9 cellular contexts compared by ENCODE assay signal in the genomic region with DNA sequence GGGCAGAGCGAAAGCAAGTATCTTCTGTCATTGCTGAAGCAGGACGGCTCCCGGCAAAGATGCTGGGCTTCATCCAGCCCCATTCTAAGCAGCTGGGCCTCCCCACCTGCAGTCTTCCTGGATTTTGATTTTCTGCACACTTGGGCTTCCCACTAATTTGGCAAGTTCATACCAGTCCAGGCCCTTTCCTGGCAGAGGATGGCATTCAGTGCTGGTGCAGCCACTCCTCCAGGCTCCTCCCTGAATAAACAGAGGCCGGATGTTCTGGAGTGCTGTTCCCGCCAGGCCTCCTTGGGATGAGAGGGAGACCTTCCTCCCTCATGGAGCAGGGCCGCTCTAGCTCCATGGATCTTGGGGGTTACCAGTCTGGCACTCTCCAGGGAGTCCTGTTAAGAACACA. TPM values are rescaled to one million over a fixed set of nuclear protein-coding genes. Genes with fewer than 3 reads are reported as not detected.
DNase-seq lines count a peak whose midpoint lies in the region; ATAC-seq and TF ChIP-seq lines count a peak whose summit lies in the region.
"Had no signal": no experiment of that assay in that cellular context is flagged by ENCODE, and none has a peak within 500 bp of the region (broad histone marks: within the 10 kb centered on the region; RNA-seq: fewer than 3 reads in every experiment).

No MANE protein-coding gene starts in this region.

- H2BK5ac ChIP-seq in mesendoderm (ENCODE audit: low read length): no peak overlapping the region

- H3K4me2 ChIP-seq in mesendoderm (ENCODE audit: low read length): no peak overlapping the region

- no peak for TF ChIP-seq CTCF in astrocyte of the cerebellum (IDR thresholded peaks at IDR 0.05; ENCODE audit: low read depth, low read length, missing control alignments)

- no peaks in the 10 kb centered on the region for H3K36me3 ChIP-seq in mesendoderm (ENCODE audit: control insufficient read depth, insufficient read depth, low read length)

- no peak overlapping the region for H3K4ac ChIP-seq in mesendoderm (ENCODE audit: low read depth, low read length)

- no peak overlapping the region for H4K8ac ChIP-seq in mesendoderm (ENCODE audit: low read depth, low read length)

- no peak overlapping the region for H2BK15ac ChIP-seq in mesendoderm (replicated peaks; ENCODE audit: low read depth)

- no peak for DNase-seq in stimulated activated naive CD8-positive, alpha-beta T cell treated with anti-CD3 and anti-CD28 coated beads, Interleukin-15, Interleukin-2, amounts not matched to agents 100 U/mL and 50 U/mL, for 24 hours
- DNase-seq in astrocyte of the cerebellum (ENCODE audit: low read depth): no peak
- peak; percentile 75 for DNase-seq in mesendoderm
- DNase-seq in NCI-H187 (lab: John Stamatoyannopoulos, UW): no peak
- DNase-seq in activated CD4-positive, alpha-beta T cell treated with anti-CD3 and anti-CD28 coated beads for 1 hour: no peak
- no peak for DNase-seq in stimulated activated naive CD4-positive, alpha-beta T cell (lab: John Stamatoyannopoulos, UW)
- DNase-seq in stimulated activated CD4-positive, alpha-beta T cell treated with anti-CD3 and anti-CD28 coated beads, Interleukin-12 subunit alpha, Interleukin-12 subunit beta, amount 100 ng/mL, for 4 hours: no peak
- DNase-seq: activated effector memory CD4-positive, alpha-beta T cell treated with anti-CD3 and anti-CD28 coated beads, Interleukin-2, amount 50 U/mL, for 16 hours had no signal

- in situ Hi-C loops in astrocyte of the cerebellum (cut with HindIII; ENCODE audit: low sequenced_read_pairs): no loop called here

- H3K79me1 ChIP-seq in mesendoderm (ENCODE audit: low read length): peaks cover 21% of the 10 kb centered on the region

- H3K23ac ChIP-seq in mesendoderm (ENCODE audit: low read length): no peak overlapping the region

- no peak overlapping the region for H2AK5ac ChIP-seq in mesendoderm (ENCODE audit: low read length)

- H3K9me3 Mint-ChIP-seq in stimulated activated naive CD8-positive, alpha-beta T cell treated with anti-CD3 and anti-CD28 coated beads, Interleukin-15, Interleukin-2, amounts not matched to agents 100 ng/mL and 50 ng/mL, for 24 hours: no peaks in the 10 kb centered on the region

- no peak overlapping the region for H3K9ac ChIP-seq in mesendoderm (ENCODE audit: low read length)

- peaks cover 66% of the 10 kb centered on the region for H3K4me1 Mint-ChIP-seq in stimulated activated naive CD8-positive, alpha-beta T cell treated with anti-CD3 and anti-CD28 coated beads, Interleukin-15, Interleukin-2, amounts not matched to agents 100 ng/mL and 50 ng/mL, for 24 hours (ENCODE audit: low read depth)

- H3K18ac ChIP-seq in mesendoderm (ENCODE audit: low read length): no peak overlapping the region

- H2BK120ac ChIP-seq in mesendoderm (ENCODE audit: low read depth, low read length): no peak overlapping the region

- peaks cover 38% of the 10 kb centered on the region for H3K79me2 ChIP-seq in mesendoderm (ENCODE audit: control insufficient read depth, insufficient read depth, low read length)

- H3K4me1 ChIP-seq in mesendoderm (ENCODE audit: control insufficient read depth, low read depth, low read length): peaks cover 19% of the 10 kb centered on the region

- H3K4me3 ChIP-seq in astrocyte of the cerebellum (ENCODE audit: low read depth, low read length) (peak overlapping the region; percentile 86), mesendoderm (ENCODE audit: low read length) (no peak overlapping the region)

- no peak for ATAC-seq in stimulated activated naive CD8-positive, alpha-beta T cell treated with anti-CD3 and anti-CD28 coated beads, Interleukin-15, Interleukin-2, amounts not matched to agents 100 U/mL and 50 U/mL, for 24 hours

- H3K27me3 ChIP-seq in mesendoderm (ENCODE audit: insufficient read depth, low read length, poor library complexity): no peaks in the 10 kb centered on the region

- H3K27ac ChIP-seq in mesendoderm (ENCODE audit: low read depth, low read length): no peak overlapping the region

- peak overlapping the region; percentile 84 for H3K4me3 Mint-ChIP-seq in stimulated activated naive CD8-positive, alpha-beta T cell treated with anti-CD3 and anti-CD28 coated beads, Interleukin-15, Interleukin-2, amounts not matched to agents 100 ng/mL and 50 ng/mL, for 24 hours

- no peak overlapping the region for H4K5ac ChIP-seq in mesendoderm (ENCODE audit: low read length)

- H3K36me3 Mint-ChIP-seq in stimulated activated naive CD8-positive, alpha-beta T cell treated with anti-CD3 and anti-CD28 coated beads, Interleukin-15, Interleukin-2, amounts not matched to agents 100 ng/mL and 50 ng/mL, for 24 hours (ENCODE audit: low read depth): peaks cover 17% of the 10 kb centered on the region

- no peak overlapping the region for H3K56ac ChIP-seq in mesendoderm (ENCODE audit: low read length)

- no CpG with 5 or more reads among the region's 6 CpGs for WGBS in mesendoderm (ENCODE audit: extremely low coverage, insufficient coverage, low lambda C conversion rate)

- H3K27ac Mint-ChIP-seq in stimulated activated naive CD8-positive, alpha-beta T cell treated with anti-CD3 and anti-CD28 coated beads, Interleukin-15, Interleukin-2, amounts not matched to agents 100 ng/mL and 50 ng/mL, for 24 hours: no peak overlapping the region

- H3K27me3 Mint-ChIP-seq in stimulated activated naive CD8-positive, alpha-beta T cell treated with anti-CD3 and anti-CD28 coated beads, Interleukin-15, Interleukin-2, amounts not matched to agents 100 ng/mL and 50 ng/mL, for 24 hours: no peaks in the 10 kb centered on the region

RNA-seq across cellular contexts. Expression of gene BAG3, which starts 3.4 kb away (rescaled TPM):
- polyA plus RNA-seq in mesendoderm (2013, experiment 1 of 2): 16.0 TPM
- polyA plus RNA-seq in mesendoderm (2013, experiment 2 of 2): 16.9 TPM

RNA-seq across cellular contexts. Expression of gene TIAL1, which starts 57.8 kb away (rescaled TPM):
- 104 TPM for polyA plus RNA-seq in mesendoderm (2013, experiment 1 of 2)
- polyA plus RNA-seq in mesendoderm (2013, experiment 2 of 2): 101 TPM
